9 cellular contexts compared by ENCODE assay signal in the genomic region with DNA sequence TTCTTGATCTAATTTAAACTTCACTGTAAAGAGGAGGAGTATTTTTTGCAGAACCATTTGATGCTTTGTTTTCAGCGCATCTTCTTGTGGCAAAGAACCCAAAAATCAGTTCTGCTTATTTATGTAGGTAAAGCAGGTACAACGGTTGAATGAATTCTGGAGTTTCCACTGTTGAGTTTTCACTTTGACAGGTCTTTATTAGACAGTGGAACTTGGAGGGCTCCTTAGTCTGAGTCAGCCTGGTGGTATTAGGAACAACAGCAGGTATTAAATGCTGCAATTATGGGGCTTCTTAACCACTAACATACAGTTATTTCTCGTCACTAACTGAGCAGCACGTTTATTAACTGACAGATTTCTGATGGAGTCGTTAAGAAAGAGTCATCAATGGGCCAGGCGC. TPM values are rescaled to one million over a fixed set of nuclear protein-coding genes. Genes with fewer than 3 reads are reported as not detected.
DNase-seq lines count a peak whose midpoint lies in the region; ATAC-seq and TF ChIP-seq lines count a peak whose summit lies in the region.
"Had no signal": no experiment of that assay in that cellular context is flagged by ENCODE, and none has a peak within 500 bp of the region (broad histone marks: within the 10 kb centered on the region; RNA-seq: fewer than 3 reads in every experiment).

No MANE protein-coding gene starts in this region.

- no peaks in the 10 kb centered on the region for H3K9me3 Mint-ChIP-seq in activated naive CD4-positive, alpha-beta T cell treated with anti-CD3 and anti-CD28 coated beads for 36 hours
- no peaks in the 10 kb centered on the region for H3K9me3 Mint-ChIP-seq in activated naive CD4-positive, alpha-beta T cell treated with anti-CD3 and anti-CD28 coated beads, Interleukin-2, amount 50 U/mL, for 72 hours
- H3K9me3 Mint-ChIP-seq in type B pancreatic cell, result no peaks in the 10 kb centered on the region

- ATAC-seq in activated naive CD4-positive, alpha-beta T cell treated with anti-CD3 and anti-CD28 coated beads, Interleukin-2, amount 50 U/mL, for 72 hours, result no peak
- ATAC-seq in GM18858 (IDR thresholded peaks at IDR 0.05; ENCODE audit: unreplicated experiment) (no peak), HG03565 (IDR thresholded peaks at IDR 0.05; ENCODE audit: unreplicated experiment) (no peak)

- peak overlapping the region; percentile 94 for H3K4me3 Mint-ChIP-seq in activated naive CD4-positive, alpha-beta T cell treated with anti-CD3 and anti-CD28 coated beads for 36 hours
- peak overlapping the region; percentile 99 for H3K4me3 Mint-ChIP-seq in type B pancreatic cell

- H3K27ac Mint-ChIP-seq in activated naive CD4-positive, alpha-beta T cell treated with anti-CD3 and anti-CD28 coated beads for 36 hours, result peak overlapping the region; percentile 91
- peak overlapping the region; percentile 98 to 99 for H3K27ac Mint-ChIP-seq in activated naive CD4-positive, alpha-beta T cell treated with anti-CD3 and anti-CD28 coated beads, Interleukin-2, amount 50 U/mL, for 72 hours
- H3K27ac Mint-ChIP-seq in type B pancreatic cell, result peak overlapping the region; percentile 98

- intact Hi-C loops in activated naive CD4-positive, alpha-beta T cell treated with anti-CD3 and anti-CD28 coated beads for 36 hours (cut with micrococcal nuclease), result loop anchor here (5.0 kb wide), 2 partner anchors 378 to 683 kb away; a partner anchor contains a TSS

- peaks cover 27% of the 10 kb centered on the region for H3K4me1 Mint-ChIP-seq in activated naive CD4-positive, alpha-beta T cell treated with anti-CD3 and anti-CD28 coated beads for 36 hours (ENCODE audit: low read depth)
- H3K4me1 Mint-ChIP-seq in type B pancreatic cell (ENCODE audit: unreplicated experiment), result peaks cover 21% of the 10 kb centered on the region

- no peak for DNase-seq in activated naive CD4-positive, alpha-beta T cell treated with anti-CD3 and anti-CD28 coated beads for 36 hours
- no peak for DNase-seq in activated naive CD4-positive, alpha-beta T cell (lab: John Stamatoyannopoulos, UW)
- DNase-seq in activated naive CD4-positive, alpha-beta T cell treated with anti-CD3 and anti-CD28 coated beads, Interleukin-2, amount 50 U/mL, for 72 hours (ENCODE audit: low spot score in 2 of 2), result no peak
- peak; percentile 60 for DNase-seq in kidney tubule cell (ENCODE audit: low spot score)
- DNase-seq in type B pancreatic cell (ENCODE audit: extremely low spot score, unreplicated experiment), result no peak
- no peak for DNase-seq in RPMI8226
- DNase-seq: GF-D8 had no signal

- no peaks in the 10 kb centered on the region for H3K27me3 Mint-ChIP-seq in activated naive CD4-positive, alpha-beta T cell treated with anti-CD3 and anti-CD28 coated beads for 36 hours (ENCODE audit: low read depth)
- H3K27me3 Mint-ChIP-seq in type B pancreatic cell, result no peaks in the 10 kb centered on the region

- TF ChIP-seq CTCF in type B pancreatic cell (conservative IDR thresholded peaks at IDR 0.05), result no peak

- CTCF ChIA-PET in activated naive CD4-positive, alpha-beta T cell treated with anti-CD3 and anti-CD28 coated beads for 36 hours (lab: Charles Lee), result interaction anchor here (0.7 to 2.8 kb wide), 9 partner anchors 7 to 1372 kb away, joined by 3 to 31 read pairs (median 17); no protein-coding TSS in a partner anchor

- H3K36me3 Mint-ChIP-seq in activated naive CD4-positive, alpha-beta T cell treated with anti-CD3 and anti-CD28 coated beads for 36 hours (ENCODE audit: low read depth), result peaks cover 10% of the 10 kb centered on the region
- peaks cover 12 to 22% of the 10 kb centered on the region in 2 donors for H3K36me3 Mint-ChIP-seq in activated naive CD4-positive, alpha-beta T cell treated with anti-CD3 and anti-CD28 coated beads, Interleukin-2, amount 50 U/mL, for 72 hours
- H3K36me3 Mint-ChIP-seq in type B pancreatic cell, result peaks cover 4% of the 10 kb centered on the region

RNA-seq across cellular contexts. Expression of a gene that starts 1.2 kb away (rescaled TPM):
- total RNA-seq in activated naive CD4-positive, alpha-beta T cell treated with anti-CD3 and anti-CD28 coated beads for 36 hours, result 1 to 10 TPM; 7.7 to 9.1 TPM
- total RNA-seq in activated naive CD4-positive, alpha-beta T cell treated with anti-CD3 and anti-CD28 coated beads, Interleukin-2, amount 50 U/mL, for 72 hours, result 10 to 100 TPM; 12.5 to 14.0 TPM
- total RNA-seq in type B pancreatic cell (ENCODE audit: low replicate concordance), result 17.7 and 18.3 TPM in 2 replicates
